Comparison of ENCODE assay signal across 1 cellular context in genomic region chr17:82098169-82098938, GRCh38.
TF ChIP-seq lines count a peak whose summit lies in the region.

Gene FASN, minus strand, starts transcription at chr17:82098236. Its CDS starts 1,791 bp downstream, at chr17:82096445.

TF ChIP-seq in HepG2, 621 proteins besides CTCF, POLR2A, EP300 and RAD21 (continued from another document and continues in another):
- TF ChIP-seq ARID5B (CRISPR knock-in tag; IDR thresholded peaks at IDR 0.05) (0 out of 2 replicates have a peak, but pooled peaks have one; percentile 5), ZFP1 (CRISPR knock-in tag; IDR thresholded peaks at IDR 0.05) (no peak), SRY (CRISPR knock-in tag; IDR thresholded peaks at IDR 0.05) (0 out of 2 replicates have a peak, but pooled peaks have one; percentile 67), MEF2D (CRISPR knock-in tag; IDR thresholded peaks at IDR 0.05) (no peak), ZNF577 (CRISPR knock-in tag; IDR thresholded peaks at IDR 0.05; ENCODE audit: borderline replicate concordance, low read depth) (no peak), NFIB (CRISPR knock-in tag; IDR thresholded peaks at IDR 0.05; ENCODE audit: borderline replicate concordance) (no peak), CENPX (CRISPR knock-in tag; IDR thresholded peaks at IDR 0.05) (no peak), ZNF704 (CRISPR knock-in tag; IDR thresholded peaks at IDR 0.05; ENCODE audit: borderline replicate concordance) (0 out of 2 replicates have a peak, but pooled peaks have one; percentile 73), ZNF33A (CRISPR knock-in tag; IDR thresholded peaks at IDR 0.05; ENCODE audit: borderline replicate concordance) (no peak), ZNF629 (CRISPR knock-in tag; conservative IDR thresholded peaks at IDR 0.05) (peak; percentile 40), HOXA9 (CRISPR knock-in tag; IDR thresholded peaks at IDR 0.05; ENCODE audit: borderline replicate concordance) (0 out of 2 replicates have a peak, but pooled peaks have one; percentile 11), LRRFIP1 (CRISPR knock-in tag; conservative IDR thresholded peaks at IDR 0.05) (no peak), KDM3A (CRISPR knock-in tag; IDR thresholded peaks at IDR 0.05; ENCODE audit: low read depth) (no peak), ZNF777 (CRISPR knock-in tag; IDR thresholded peaks at IDR 0.05) (peak; percentile 93), SP140L (CRISPR knock-in tag; IDR thresholded peaks at IDR 0.05; ENCODE audit: borderline replicate concordance) (0 out of 2 replicates have a peak, but pooled peaks have one; percentile 15), ZNF670 (CRISPR knock-in tag; IDR thresholded peaks at IDR 0.05; ENCODE audit: borderline replicate concordance) (no peak; the same call in 1 of the 2 replicates), ZNF552 (CRISPR knock-in tag; IDR thresholded peaks at IDR 0.05; ENCODE audit: borderline replicate concordance) (no peak), MBNL3 (CRISPR knock-in tag; conservative IDR thresholded peaks at IDR 0.05) (no peak), ZMAT3 (CRISPR knock-in tag; conservative IDR thresholded peaks at IDR 0.05) (peak; percentile 91), NCOA5 (CRISPR knock-in tag; IDR thresholded peaks at IDR 0.05) (no peak), FLYWCH1 (CRISPR knock-in tag; IDR thresholded peaks at IDR 0.05) (0 out of 2 replicates have a peak, but pooled peaks have one; percentile 84), JUNB (CRISPR knock-in tag; IDR thresholded peaks at IDR 0.05; ENCODE audit: borderline replicate concordance) (no peak), CCDC6 (CRISPR knock-in tag; IDR thresholded peaks at IDR 0.05) (peak; percentile 92), KLF11 (CRISPR knock-in tag; IDR thresholded peaks at IDR 0.05) (peak; percentile 76), ZNF841 (CRISPR knock-in tag; IDR thresholded peaks at IDR 0.05; ENCODE audit: borderline replicate concordance) (0 out of 2 replicates have a peak, but pooled peaks have one; percentile 88), DMAP1 (CRISPR knock-in tag; IDR thresholded peaks at IDR 0.05) (peak; percentile 65; the same call in 1 of the 2 replicates), TOPORS (CRISPR knock-in tag; IDR thresholded peaks at IDR 0.05) (peak; percentile 87; the same call in 1 of the 2 replicates), KDM6A (CRISPR knock-in tag; IDR thresholded peaks at IDR 0.05; ENCODE audit: low read depth) (no peak), RXRB (CRISPR knock-in tag; IDR thresholded peaks at IDR 0.05; ENCODE audit: borderline replicate concordance) (no peak), ZFP36L1 (CRISPR knock-in tag; IDR thresholded peaks at IDR 0.05) (0 out of 2 replicates have a peak, but pooled peaks have one; percentile 24), ZNF761 (CRISPR knock-in tag; conservative IDR thresholded peaks at IDR 0.05) (peak; percentile 89), ZNF598 (CRISPR knock-in tag; IDR thresholded peaks at IDR 0.05; ENCODE audit: borderline replicate concordance) (no peak), ZNF770 (CRISPR knock-in tag; IDR thresholded peaks at IDR 0.05) (peak; percentile 86), IRX3 (CRISPR knock-in tag; IDR thresholded peaks at IDR 0.05; ENCODE audit: borderline replicate concordance, low read depth) (peak; percentile 24; the same call in 1 of the 2 replicates), ZNF234 (CRISPR knock-in tag; conservative IDR thresholded peaks at IDR 0.05) (no peak), YEATS2 (CRISPR knock-in tag; IDR thresholded peaks at IDR 0.05; ENCODE audit: borderline replicate concordance) (0 out of 2 replicates have a peak, but pooled peaks have one; percentile 17), THAP8 (CRISPR knock-in tag; IDR thresholded peaks at IDR 0.05; ENCODE audit: borderline replicate concordance) (no peak), NCOA2 (CRISPR knock-in tag; IDR thresholded peaks at IDR 0.05) (peak; percentile 22; the same call in 1 of the 2 replicates), GMEB1 (CRISPR knock-in tag; IDR thresholded peaks at IDR 0.05; ENCODE audit: borderline replicate concordance) (peak; percentile 65)
- TF ChIP-seq, protein P1, sequence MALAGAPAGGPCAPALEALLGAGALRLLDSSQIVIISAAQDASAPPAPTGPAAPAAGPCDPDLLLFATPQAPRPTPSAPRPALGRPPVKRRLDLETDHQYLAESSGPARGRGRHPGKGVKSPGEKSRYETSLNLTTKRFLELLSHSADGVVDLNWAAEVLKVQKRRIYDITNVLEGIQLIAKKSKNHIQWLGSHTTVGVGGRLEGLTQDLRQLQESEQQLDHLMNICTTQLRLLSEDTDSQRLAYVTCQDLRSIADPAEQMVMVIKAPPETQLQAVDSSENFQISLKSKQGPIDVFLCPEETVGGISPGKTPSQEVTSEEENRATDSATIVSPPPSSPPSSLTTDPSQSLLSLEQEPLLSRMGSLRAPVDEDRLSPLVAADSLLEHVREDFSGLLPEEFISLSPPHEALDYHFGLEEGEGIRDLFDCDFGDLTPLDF (CRISPR knock-in tag; IDR thresholded peaks at IDR 0.05): peak; percentile 58; the same call in 1 of the 2 replicates
- TF ChIP-seq, protein P2, sequence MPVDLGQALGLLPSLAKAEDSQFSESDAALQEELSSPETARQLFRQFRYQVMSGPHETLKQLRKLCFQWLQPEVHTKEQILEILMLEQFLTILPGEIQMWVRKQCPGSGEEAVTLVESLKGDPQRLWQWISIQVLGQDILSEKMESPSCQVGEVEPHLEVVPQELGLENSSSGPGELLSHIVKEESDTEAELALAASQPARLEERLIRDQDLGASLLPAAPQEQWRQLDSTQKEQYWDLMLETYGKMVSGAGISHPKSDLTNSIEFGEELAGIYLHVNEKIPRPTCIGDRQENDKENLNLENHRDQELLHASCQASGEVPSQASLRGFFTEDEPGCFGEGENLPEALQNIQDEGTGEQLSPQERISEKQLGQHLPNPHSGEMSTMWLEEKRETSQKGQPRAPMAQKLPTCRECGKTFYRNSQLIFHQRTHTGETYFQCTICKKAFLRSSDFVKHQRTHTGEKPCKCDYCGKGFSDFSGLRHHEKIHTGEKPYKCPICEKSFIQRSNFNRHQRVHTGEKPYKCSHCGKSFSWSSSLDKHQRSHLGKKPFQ (CRISPR knock-in tag; IDR thresholded peaks at IDR 0.05; ENCODE audit: insufficient replicate concordance): no peak
- TF ChIP-seq, protein P3, sequence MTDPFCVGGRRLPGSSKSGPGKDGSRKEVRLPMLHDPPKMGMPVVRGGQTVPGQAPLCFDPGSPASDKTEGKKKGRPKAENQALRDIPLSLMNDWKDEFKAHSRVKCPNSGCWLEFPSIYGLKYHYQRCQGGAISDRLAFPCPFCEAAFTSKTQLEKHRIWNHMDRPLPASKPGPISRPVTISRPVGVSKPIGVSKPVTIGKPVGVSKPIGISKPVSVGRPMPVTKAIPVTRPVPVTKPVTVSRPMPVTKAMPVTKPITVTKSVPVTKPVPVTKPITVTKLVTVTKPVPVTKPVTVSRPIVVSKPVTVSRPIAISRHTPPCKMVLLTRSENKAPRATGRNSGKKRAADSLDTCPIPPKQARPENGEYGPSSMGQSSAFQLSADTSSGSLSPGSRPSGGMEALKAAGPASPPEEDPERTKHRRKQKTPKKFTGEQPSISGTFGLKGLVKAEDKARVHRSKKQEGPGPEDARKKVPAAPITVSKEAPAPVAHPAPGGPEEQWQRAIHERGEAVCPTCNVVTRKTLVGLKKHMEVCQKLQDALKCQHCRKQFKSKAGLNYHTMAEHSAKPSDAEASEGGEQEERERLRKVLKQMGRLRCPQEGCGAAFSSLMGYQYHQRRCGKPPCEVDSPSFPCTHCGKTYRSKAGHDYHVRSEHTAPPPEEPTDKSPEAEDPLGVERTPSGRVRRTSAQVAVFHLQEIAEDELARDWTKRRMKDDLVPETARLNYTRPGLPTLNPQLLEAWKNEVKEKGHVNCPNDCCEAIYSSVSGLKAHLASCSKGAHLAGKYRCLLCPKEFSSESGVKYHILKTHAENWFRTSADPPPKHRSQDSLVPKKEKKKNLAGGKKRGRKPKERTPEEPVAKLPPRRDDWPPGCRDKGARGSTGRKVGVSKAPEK (CRISPR knock-in tag; IDR thresholded peaks at IDR 0.05; ENCODE audit: borderline replicate concordance): no peak
- TF ChIP-seq, protein P4, sequence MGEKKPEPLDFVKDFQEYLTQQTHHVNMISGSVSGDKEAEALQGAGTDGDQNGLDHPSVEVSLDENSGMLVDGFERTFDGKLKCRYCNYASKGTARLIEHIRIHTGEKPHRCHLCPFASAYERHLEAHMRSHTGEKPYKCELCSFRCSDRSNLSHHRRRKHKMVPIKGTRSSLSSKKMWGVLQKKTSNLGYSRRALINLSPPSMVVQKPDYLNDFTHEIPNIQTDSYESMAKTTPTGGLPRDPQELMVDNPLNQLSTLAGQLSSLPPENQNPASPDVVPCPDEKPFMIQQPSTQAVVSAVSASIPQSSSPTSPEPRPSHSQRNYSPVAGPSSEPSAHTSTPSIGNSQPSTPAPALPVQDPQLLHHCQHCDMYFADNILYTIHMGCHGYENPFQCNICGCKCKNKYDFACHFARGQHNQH (CRISPR knock-in tag; IDR thresholded peaks at IDR 0.05): peak; percentile 17; the same call in 1 of the 2 replicates
